ENCODE assay signal across 1 cellular context in the genomic region with DNA sequence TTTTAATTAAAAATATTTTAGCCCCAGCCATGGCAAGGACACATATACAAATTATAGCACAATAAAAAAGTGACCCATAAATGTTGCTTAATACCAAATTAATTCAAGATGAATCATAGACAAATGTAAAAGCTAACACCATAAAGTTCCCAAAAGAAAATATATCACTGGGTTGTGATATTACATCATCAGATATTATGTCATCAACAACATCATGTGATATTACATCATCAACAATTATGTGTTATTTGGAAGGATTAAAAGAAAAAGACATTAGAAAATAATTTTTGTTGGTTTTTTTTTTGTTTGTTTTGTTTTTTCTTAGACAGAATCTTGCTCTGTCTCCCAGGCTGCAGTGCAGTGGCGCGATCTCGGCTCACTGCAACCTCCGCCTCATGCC.
A peak's percentile ranks its signal among the peaks of the same experiment; 100 is the strongest.
TF ChIP-seq lines count a peak whose summit lies in the region.

No MANE protein-coding gene starts in this region.

TF ChIP-seq in HEK293, 187 proteins besides CTCF, POLR2A, EP300 and RAD21 (continued from another document):
- TF ChIP-seq PRDM10 (tag by site-specific recombination; IDR thresholded peaks at IDR 0.05) (peak; percentile 38; the same call in 1 of the 2 replicates), ZBTB8A (tag by site-specific recombination; IDR thresholded peaks at IDR 0.05) (no peak), ZNF658 (tag by site-specific recombination; IDR thresholded peaks at IDR 0.05) (no peak), ZNF501 (tag by site-specific recombination; IDR thresholded peaks at IDR 0.05) (no peak), ZNF791 (tag by site-specific recombination; IDR thresholded peaks at IDR 0.05) (no peak), HOXD13 (CRISPR knock-in tag; IDR thresholded peaks at IDR 0.05; ENCODE audit: borderline replicate concordance) (no peak), ZNF544 (tag by site-specific recombination; IDR thresholded peaks at IDR 0.05) (no peak), ZNF654 (tag by site-specific recombination; IDR thresholded peaks at IDR 0.05; ENCODE audit: low read depth) (no peak), ZNF571 (tag by site-specific recombination; IDR thresholded peaks at IDR 0.05) (no peak), SALL2 (tag by site-specific recombination; IDR thresholded peaks at IDR 0.05; ENCODE audit: borderline replicate concordance) (no peak), ZNF596 (tag by site-specific recombination; IDR thresholded peaks at IDR 0.05) (no peak), ZBTB7A (tag by site-specific recombination; IDR thresholded peaks at IDR 0.05; ENCODE audit: low read depth) (no peak), ZNF175 (tag by site-specific recombination; IDR thresholded peaks at IDR 0.05) (no peak), KLF1 (tag by site-specific recombination; IDR thresholded peaks at IDR 0.05) (no peak), ZNF558 (tag by site-specific recombination; IDR thresholded peaks at IDR 0.05) (no peak), ZNF114 (tag by site-specific recombination; IDR thresholded peaks at IDR 0.05) (no peak), ZNF2 (tag by site-specific recombination; IDR thresholded peaks at IDR 0.05) (no peak), ZNF140 (tag by site-specific recombination; IDR thresholded peaks at IDR 0.05) (no peak), ZNF670 (tag by site-specific recombination; IDR thresholded peaks at IDR 0.05; ENCODE audit: low read depth) (no peak), KLF10 (tag by site-specific recombination; IDR thresholded peaks at IDR 0.05) (no peak), ZFP69B (tag by site-specific recombination; IDR thresholded peaks at IDR 0.05) (no peak), INSM2 (tag by site-specific recombination; IDR thresholded peaks at IDR 0.05) (no peak), ZNF629 (tag by site-specific recombination; IDR thresholded peaks at IDR 0.05) (peak; percentile 86), ZNF37A (tag by site-specific recombination; IDR thresholded peaks at IDR 0.05) (no peak)
- TF ChIP-seq, protein P1, sequence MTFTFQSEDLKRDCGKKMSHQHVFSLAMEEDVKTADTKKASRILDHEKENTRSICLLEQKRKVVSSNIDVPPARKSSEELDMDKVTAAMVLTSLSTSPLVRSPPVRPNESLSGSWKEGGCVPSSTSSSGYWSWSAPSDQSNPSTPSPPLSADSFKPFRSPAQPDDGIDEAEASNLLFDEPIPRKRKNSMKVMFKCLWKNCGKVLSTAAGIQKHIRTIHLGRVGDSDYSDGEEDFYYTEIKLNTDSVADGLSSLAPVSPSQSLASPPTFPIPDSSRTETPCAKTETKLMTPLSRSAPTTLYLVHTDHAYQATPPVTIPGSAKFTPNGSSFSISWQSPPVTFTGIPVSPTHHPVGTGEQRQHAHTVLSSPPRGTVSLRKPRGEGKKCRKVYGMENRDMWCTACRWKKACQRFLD (tag by site-specific recombination; IDR thresholded peaks at IDR 0.05), result no peak
- TF ChIP-seq, protein P2, sequence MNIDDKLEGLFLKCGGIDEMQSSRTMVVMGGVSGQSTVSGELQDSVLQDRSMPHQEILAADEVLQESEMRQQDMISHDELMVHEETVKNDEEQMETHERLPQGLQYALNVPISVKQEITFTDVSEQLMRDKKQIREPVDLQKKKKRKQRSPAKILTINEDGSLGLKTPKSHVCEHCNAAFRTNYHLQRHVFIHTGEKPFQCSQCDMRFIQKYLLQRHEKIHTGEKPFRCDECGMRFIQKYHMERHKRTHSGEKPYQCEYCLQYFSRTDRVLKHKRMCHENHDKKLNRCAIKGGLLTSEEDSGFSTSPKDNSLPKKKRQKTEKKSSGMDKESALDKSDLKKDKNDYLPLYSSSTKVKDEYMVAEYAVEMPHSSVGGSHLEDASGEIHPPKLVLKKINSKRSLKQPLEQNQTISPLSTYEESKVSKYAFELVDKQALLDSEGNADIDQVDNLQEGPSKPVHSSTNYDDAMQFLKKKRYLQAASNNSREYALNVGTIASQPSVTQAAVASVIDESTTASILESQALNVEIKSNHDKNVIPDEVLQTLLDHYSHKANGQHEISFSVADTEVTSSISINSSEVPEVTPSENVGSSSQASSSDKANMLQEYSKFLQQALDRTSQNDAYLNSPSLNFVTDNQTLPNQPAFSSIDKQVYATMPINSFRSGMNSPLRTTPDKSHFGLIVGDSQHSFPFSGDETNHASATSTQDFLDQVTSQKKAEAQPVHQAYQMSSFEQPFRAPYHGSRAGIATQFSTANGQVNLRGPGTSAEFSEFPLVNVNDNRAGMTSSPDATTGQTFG (tag by site-specific recombination; IDR thresholded peaks at IDR 0.05; ENCODE audit: borderline replicate concordance), result 0 out of 2 replicates have a peak, but pooled peaks have one; percentile 36
TF ChIP-seq in HEK293: peak in this region for 16.
